ENCODE assay signal across 23 cellular contexts in genomic region chr13:111480976-111481375, GRCh38.
DNase-seq lines count a peak whose midpoint lies in the region; ATAC-seq, FAIRE-seq and TF ChIP-seq lines count a peak whose summit lies in the region.
"Had no signal": no experiment of that assay in that cellular context is flagged by ENCODE, and none has a peak within 500 bp of the region (broad histone marks: within the 10 kb centered on the region; RNA-seq: fewer than 3 reads in every experiment).

No MANE protein-coding gene starts in this region.

- no peak for ATAC-seq in left lobe of liver
- ATAC-seq: activated T-cell treated with anti-CD3 and anti-CD28 coated beads, Interleukin-2, amount 50 U/mL, for 72 hours; HCT116; Panc1 had no signal

- H3K36me3 ChIP-seq in small intestine (ENCODE audit: control insufficient read depth in 2 of 2, insufficient read depth in 2 of 2, low read length in 2 of 2) = no peaks in the 10 kb centered on the region
- no peaks in the 10 kb centered on the region for H3K36me3 ChIP-seq in tibial artery
- H3K36me3 ChIP-seq: suprapubic skin had no signal

- intact Hi-C loops in tibial artery (cut with DNase I; ENCODE audit: low total_unique reads) = no loop called here

- no peak for FAIRE-seq in small intestine (lab: Jason Lieb, UNC)
- FAIRE-seq: astrocyte, D721Med had no signal

- H3K27me3 ChIP-seq in small intestine (ENCODE audit: control insufficient read depth in 2 of 2, insufficient read depth in 2 of 2, low read length in 2 of 2) = no peaks in the 10 kb centered on the region
- peaks cover 0 to 11% of the 10 kb centered on the region in 2 donors for H3K27me3 ChIP-seq in tibial artery

- H3K4me3 ChIP-seq in small intestine (ENCODE audit: low read depth in 1 of 2, low read length in 2 of 2) (no peak overlapping the region), tibial artery (no peak overlapping the region)
- H3K4me3 ChIP-seq: lung, SK-N-MC, suprapubic skin had no signal

- no peak overlapping the region for H3K27ac ChIP-seq in small intestine (ENCODE audit: low read depth in 1 of 2, low read length in 1 of 2)
- no peak overlapping the region for H3K27ac ChIP-seq in tibial artery
- H3K27ac ChIP-seq: epithelial cell of prostate, SK-N-MC, suprapubic skin had no signal

- 26 to 41% (median 29%) methylated on average over 11 of the region's 11 CpGs for WGBS in small intestine, 3 donors

- no peak for TF ChIP-seq CTCF in tibial artery (IDR thresholded peaks at IDR 0.05)

- H3K9me3 ChIP-seq in small intestine (ENCODE audit: control insufficient read depth, low read depth) = no peaks in the 10 kb centered on the region
- peaks cover 0 to 3% (median 0%) of the 10 kb centered on the region in 3 donors for H3K9me3 ChIP-seq in tibial artery

- DNase-seq in DMS153 treated with DMSO at 0.1 percent for 48 hours (lab: John Stamatoyannopoulos, UW; ENCODE audit: unreplicated experiment) (peak; percentile 91), NCI-H1436 treated with DMSO at 0.1 percent for 48 hours (lab: John Stamatoyannopoulos, UW) (peak; percentile 73), NCI-H510A (lab: John Stamatoyannopoulos, UW) (peak; percentile 84), left lobe of liver (ENCODE audit: low spot score) (peak; percentile 28), small intestine (no peak), NK-92 (lab: John Stamatoyannopoulos, UW; ENCODE audit: unreplicated experiment) (no peak), tibial artery (no peak), NOMO-1 treated with dmso at 0.1 percent for 144 hours (lab: John Stamatoyannopoulos, UW; ENCODE audit: unreplicated experiment) (no peak)
- DNase-seq: activated naive CD4-positive, alpha-beta T cell treated with anti-CD3 and anti-CD28 coated beads, Interleukin-2, amount 10 ng/mL, durations not matched to agents 7 days and 5 days; activated T-cell treated with anti-CD3 and anti-CD28 coated beads, Interleukin-2, amount 50 U/mL, for 72 hours; C1 segment of cervical spinal cord; foreskin fibroblast; MV-4-11; occipital lobe; stimulated activated CD8-positive, alpha-beta memory T cell treated with anti-CD3 and anti-CD28 coated beads, Interleukin-4, amount 100 ng/mL, for 48 hours had no signal

- H3K4me1 ChIP-seq in small intestine (ENCODE audit: control insufficient read depth in 2 of 2, insufficient read depth in 1 of 2, low read depth in 1 of 2, low read length in 1 of 2) = no peaks in the 10 kb centered on the region
- no peaks in the 10 kb centered on the region for H3K4me1 ChIP-seq in tibial artery
- H3K4me1 ChIP-seq: suprapubic skin had no signal

Comparison
In these comparisons a context has a peak if more than half of its experiments do, and no peak if none do; other contexts are left out.
1. DNase-seq: peak in DMS153 treated with DMSO at 0.1 percent for 48 hours (single experiment), NCI-H1436 treated with DMSO at 0.1 percent for 48 hours (single experiment), NCI-H510A (single experiment) and left lobe of liver (single experiment); none in small intestine (single experiment), NK-92 (single experiment), tibial artery (0 of 2) and NOMO-1 treated with dmso at 0.1 percent for 144 hours (single experiment).